2 cellular contexts compared by ENCODE assay signal in genomic region chr10:91208645-91209044, GRCh38.
A peak's percentile ranks its signal among the peaks of the same experiment; 100 is the strongest.
TF ChIP-seq lines count a peak whose summit lies in the region.

No MANE protein-coding gene starts in this region.

TF ChIP-seq in HepG2, 621 proteins besides CTCF, POLR2A, EP300 and RAD21:
- peak; percentile 80 for TF ChIP-seq ZBTB40 (IDR thresholded peaks at IDR 0.05)
- peak; percentile 97 for TF ChIP-seq ZBTB40 (CRISPR knock-in tag; IDR thresholded peaks at IDR 0.05)
- no peak for TF ChIP-seq ZNF318 (CRISPR knock-in tag; IDR thresholded peaks at IDR 0.05)

TF ChIP-seq in H1, 55 proteins besides CTCF, POLR2A, EP300 and RAD21:
- TF ChIP-seq HDAC2 (IDR thresholded peaks at IDR 0.05; ENCODE audit: borderline replicate concordance in 1 of 2, low read depth in 2 of 2, low read length in 2 of 2) (no peak), ATF3 (IDR thresholded peaks at IDR 0.05; ENCODE audit: insufficient read depth, low read depth, low read length) (no peak), TBP (IDR thresholded peaks at IDR 0.05; ENCODE audit: low read depth, low read length) (no peak), EGR1 (IDR thresholded peaks at IDR 0.05; ENCODE audit: borderline replicate concordance, low read depth, low read length) (no peak), GTF2F1 (IDR thresholded peaks at IDR 0.05; ENCODE audit: borderline replicate concordance, low read depth, low read length) (no peak), POLR2AphosphoS5 (IDR thresholded peaks at IDR 0.05; ENCODE audit: low read depth, low read length) (no peak), CEBPB (IDR thresholded peaks at IDR 0.05; ENCODE audit: low read depth, low read length) (no peak), MAFK (IDR thresholded peaks at IDR 0.05; ENCODE audit: low read depth, low read length) (no peak)
